ENCODE assay signal across 8 cellular contexts in the genomic region with DNA sequence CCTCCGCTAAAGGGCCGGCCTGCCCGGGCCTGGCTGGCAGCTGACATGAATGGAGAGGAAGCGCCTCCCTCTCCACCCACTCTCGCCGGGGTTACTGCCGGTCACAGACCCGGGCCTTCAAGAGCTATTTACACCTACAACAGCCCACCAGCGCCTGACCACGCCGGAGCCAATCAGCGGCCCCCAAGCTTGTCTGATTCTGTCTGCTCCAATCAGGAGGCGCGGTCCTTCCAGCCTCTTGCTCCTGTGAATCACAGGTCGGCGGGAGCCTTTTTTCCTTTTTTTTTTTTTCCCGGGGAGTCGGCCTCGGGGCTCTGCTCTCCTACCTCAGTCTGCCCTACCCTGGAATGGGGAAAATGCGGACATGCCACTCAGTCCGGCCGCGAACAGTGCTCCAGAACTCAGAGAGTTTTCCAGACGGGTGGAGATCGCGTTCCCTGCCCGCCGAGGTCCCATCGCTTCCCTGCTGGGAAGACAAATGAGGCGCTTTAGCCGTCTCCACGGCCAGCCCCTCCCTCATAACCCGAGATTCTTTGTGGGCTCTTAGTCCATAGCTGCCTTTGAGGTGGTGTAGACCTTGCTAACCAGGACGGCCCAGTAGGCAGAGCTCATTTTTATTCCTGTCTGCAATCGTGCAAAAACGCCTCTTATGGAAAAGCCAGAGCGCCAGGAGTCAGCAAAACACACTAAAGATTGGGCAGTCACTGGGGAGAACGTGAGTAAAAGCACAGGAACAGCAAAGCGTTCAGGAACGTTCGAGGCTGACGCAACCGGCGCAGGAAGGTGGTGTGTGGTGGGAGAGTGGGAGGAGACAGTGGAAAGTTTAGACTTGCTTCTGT. TPM values are rescaled to one million over a fixed set of nuclear protein-coding genes. Genes with fewer than 3 reads are reported as not detected.
DNase-seq lines count a peak whose midpoint lies in the region; ATAC-seq and TF ChIP-seq lines count a peak whose summit lies in the region.

No MANE protein-coding gene starts in this region.

- peaks cover 40 to 48% (median 44%) of the 10 kb centered on the region in 4 donors for H3K4me1 ChIP-seq in esophagus muscularis mucosa
- peaks cover 50% of the 10 kb centered on the region for H3K4me1 ChIP-seq in mucosa of stomach (ENCODE audit: control insufficient read depth, insufficient read depth, low read length)

- no peaks in the 10 kb centered on the region for H3K27me3 ChIP-seq in esophagus muscularis mucosa
- no peaks in the 10 kb centered on the region for H3K27me3 ChIP-seq in mucosa of stomach (ENCODE audit: control insufficient read depth, insufficient read depth, low read length)

- H3K36me3 ChIP-seq in esophagus muscularis mucosa = no peaks in the 10 kb centered on the region
- H3K36me3 ChIP-seq in mucosa of stomach (ENCODE audit: control insufficient read depth, insufficient read depth, low read length) = no peaks in the 10 kb centered on the region

- no peaks in the 10 kb centered on the region for H3K27me3 Mint-ChIP-seq in activated T-cell treated with anti-CD3 and anti-CD28 coated beads, Interleukin-2, amount 50 U/mL, for 24 hours

- no peak for TF ChIP-seq POLR2A in esophagus muscularis mucosa (IDR thresholded peaks at IDR 0.05; ENCODE audit: low read depth)

- no peak for TF ChIP-seq EP300 in esophagus muscularis mucosa (IDR thresholded peaks at IDR 0.05)

- H3K9ac ChIP-seq in mucosa of stomach (ENCODE audit: low read length) = peak overlapping the region; percentile 97

- WGBS in esophagus muscularis mucosa = 1% methylated on average over 35 of the region's 44 CpGs

- no peaks in the 10 kb centered on the region for H3K9me3 Mint-ChIP-seq in activated T-cell treated with anti-CD3 and anti-CD28 coated beads, Interleukin-2, amount 50 U/mL, for 24 hours

- peak overlapping the region; percentile 73 for H3K4me3 ChIP-seq in Jurkat, Clone E6-1 (ENCODE audit: low read length)
- peak overlapping the region; percentile 60 to 74 (median 66) for H3K4me3 ChIP-seq in esophagus muscularis mucosa
- peak overlapping the region; percentile 92 for H3K4me3 ChIP-seq in mucosa of stomach (ENCODE audit: low read length)

- no peak overlapping the region for H3K27ac Mint-ChIP-seq in activated T-cell treated with anti-CD3 and anti-CD28 coated beads, Interleukin-2, amount 50 U/mL, for 24 hours

- DNase-seq in DMS53 treated with DMSO at 0.1 percent for 48 hours (lab: John Stamatoyannopoulos, UW; ENCODE audit: unreplicated experiment) (peak; percentile 98), OCI-M2 (lab: John Stamatoyannopoulos, UW; ENCODE audit: unreplicated experiment) (peak; percentile 93), esophagus muscularis mucosa (ENCODE audit: extremely low spot score) (peak; percentile 100)
- peak; percentile 88 for DNase-seq in Jurkat, Clone E6-1 (ENCODE audit: low read depth, low spot score)
- DNase-seq in activated T-cell treated with anti-CD3 and anti-CD28 coated beads, Interleukin-2, amount 50 U/mL, for 24 hours = peak; percentile 89
- DNase-seq in stimulated activated CD8-positive, alpha-beta memory T cell treated with anti-CD3 and anti-CD28 coated beads, Interleukin-4, amount 100 ng/mL, for 48 hours = peak; percentile 96

- H3K36me3 Mint-ChIP-seq in activated T-cell treated with anti-CD3 and anti-CD28 coated beads, Interleukin-2, amount 50 U/mL, for 24 hours (ENCODE audit: low read depth) = no peaks in the 10 kb centered on the region

- peaks cover 28% of the 10 kb centered on the region for H3K4me1 Mint-ChIP-seq in activated T-cell treated with anti-CD3 and anti-CD28 coated beads, Interleukin-2, amount 50 U/mL, for 24 hours (ENCODE audit: low read depth)

- TF ChIP-seq CTCF in esophagus muscularis mucosa (IDR thresholded peaks at IDR 0.05) = no peak

- H3K9me3 ChIP-seq in esophagus muscularis mucosa = no peaks in the 10 kb centered on the region
- no peaks in the 10 kb centered on the region for H3K9me3 ChIP-seq in mucosa of stomach (ENCODE audit: control insufficient read depth, low read length)

- H3K27ac ChIP-seq in esophagus muscularis mucosa (replicated peaks in 1 of 4) = peak overlapping the region; percentile 93 to 98 (median 96)

- ATAC-seq in GM21717 (IDR thresholded peaks at IDR 0.05; ENCODE audit: unreplicated experiment) = peak; percentile 96

- no peak overlapping the region for H3K4me3 Mint-ChIP-seq in activated T-cell treated with anti-CD3 and anti-CD28 coated beads, Interleukin-2, amount 50 U/mL, for 24 hours

- intact Hi-C loops in esophagus muscularis mucosa (cut with DNase I) = no loop called here

RNA-seq across cellular contexts. Expression of gene SCD, which starts 26.5 kb away (rescaled TPM):
- 150 TPM for polyA plus RNA-seq in Jurkat, Clone E6-1 (2012; ENCODE audit: insufficient read depth, insufficient read length)
- 10 to 100 TPM in 1 of 4 donors, 1 to 10 TPM in 3; 7.1 to 16.8 (median 9.1) TPM for total RNA-seq in esophagus muscularis mucosa

RNA-seq across cellular contexts. Expression of gene PKD2L1, which starts 43.5 kb away (rescaled TPM):
- not detected for polyA plus RNA-seq in Jurkat, Clone E6-1 (2012; ENCODE audit: insufficient read depth, insufficient read length)
- total RNA-seq in esophagus muscularis mucosa = not detected

Comparison
In these comparisons a context has a peak if more than half of its experiments do, and no peak if none do; other contexts are left out.
1. Peak in every context shown above with its lines: DNase-seq, ATAC-seq, H3K4me3 ChIP-seq and H3K27ac ChIP-seq.